9 cellular contexts compared by ENCODE assay signal in genomic region chr3:11452988-11453847, GRCh38.
DNase-seq lines count a peak whose midpoint lies in the region; ATAC-seq, FAIRE-seq and TF ChIP-seq lines count a peak whose summit lies in the region.
"Had no signal": no experiment of that assay in that cellular context is flagged by ENCODE, and none has a peak within 500 bp of the region (broad histone marks: within the 10 kb centered on the region; RNA-seq: fewer than 3 reads in every experiment).

No MANE protein-coding gene starts in this region.

- DNase-seq in HCEC 1CT (peak; percentile 67), SK-MEL-5 (ENCODE audit: low read depth, low spot score) (peak; percentile 23), globus pallidus (ENCODE audit: low spot score) (peak; percentile 74), sciatic nerve (ENCODE audit: low spot score) (no peak), GM19239 (ENCODE audit: insufficient read length, low spot score) (no peak), HT-29 (ENCODE audit: low spot score) (no peak), erythroblast (lab: John Stamatoyannopoulos, UW) (no peak)

- in situ Hi-C loops in SK-MEL-5 (cut with HindIII; ENCODE audit: low pct_unique_long_range_greater_than_20kb, low sequenced_read_pairs) = no loop called here

- ATAC-seq in sciatic nerve = peak; percentile 87
- ATAC-seq in GM21825 (IDR thresholded peaks at IDR 0.05; ENCODE audit: unreplicated experiment) = no peak

- FAIRE-seq in GM19239 (lab: Jason Lieb, UNC) = no peak
- FAIRE-seq: islet of Langerhans had no signal

- intact Hi-C loops in sciatic nerve (cut with DNase I) = no loop called here

- no peak for TF ChIP-seq POLR2A in erythroblast (IDR thresholded peaks at IDR 0.05; ENCODE audit: low read length)

Comparison
In these comparisons a context has a peak if more than half of its experiments do, and no peak if none do; other contexts are left out.
1. DNase-seq: peak in HCEC 1CT (single experiment), SK-MEL-5 (single experiment) and globus pallidus (single experiment); none in sciatic nerve (single experiment), GM19239 (single experiment), HT-29 (single experiment) and erythroblast (0 of 2).